1 cellular context compared by ENCODE assay signal in the genomic region with DNA sequence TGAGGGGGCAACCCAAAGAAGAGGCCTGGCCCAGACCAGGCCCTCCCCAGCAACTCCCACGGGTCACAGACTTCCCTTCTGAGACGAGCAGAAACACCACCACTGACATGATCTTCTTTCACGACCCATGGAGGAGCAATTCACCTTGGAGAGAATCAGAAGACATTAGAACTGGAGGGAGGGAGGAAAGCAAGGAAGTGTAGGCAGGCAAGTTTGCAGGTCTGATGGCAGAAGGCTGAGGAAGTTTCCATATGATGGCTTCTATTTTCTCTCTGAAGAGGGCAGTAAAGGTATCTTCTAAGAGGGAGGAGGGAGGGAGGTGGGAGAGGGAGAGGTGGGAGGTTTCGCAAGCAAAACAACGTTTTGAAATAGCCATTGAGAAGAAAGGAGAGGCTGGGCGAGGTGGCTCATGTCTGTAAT.
A peak's percentile ranks its signal among the peaks of the same experiment; 100 is the strongest.
TF ChIP-seq lines count a peak whose summit lies in the region.

No MANE protein-coding gene starts in this region.

TF ChIP-seq in K562, 482 proteins besides CTCF, POLR2A, EP300 and RAD21 (continued from another document and continues in another):
- TF ChIP-seq ZBTB1 (CRISPR knock-in tag; IDR thresholded peaks at IDR 0.05; ENCODE audit: borderline replicate concordance, low read depth) (no peak), ZBTB43 (CRISPR knock-in tag; IDR thresholded peaks at IDR 0.05) (no peak), BCL6 (CRISPR knock-in tag; IDR thresholded peaks at IDR 0.05) (no peak), ARID1B (IDR thresholded peaks at IDR 0.05) (no peak), NCOA4 (IDR thresholded peaks at IDR 0.05; ENCODE audit: partially characterized antibody) (no peak), FOXM1 (IDR thresholded peaks at IDR 0.05; ENCODE audit: low read depth) (peak; percentile 93), FOXM1 (CRISPR knock-in tag; IDR thresholded peaks at IDR 0.05; ENCODE audit: low read depth) (no peak), ZNF140 (CRISPR knock-in tag; IDR thresholded peaks at IDR 0.05) (no peak), MLX (CRISPR knock-in tag; conservative IDR thresholded peaks at IDR 0.05) (no peak), GTF2E2 (tag; IDR thresholded peaks at IDR 0.05) (0 out of 2 replicates have a peak, but pooled peaks have one; percentile 58), SPI1 (IDR thresholded peaks at IDR 0.05; ENCODE audit: borderline replicate concordance, low read depth, low read length) (peak; percentile 62; the same call in 1 of the 2 replicates), ZNF217 (CRISPR knock-in tag; IDR thresholded peaks at IDR 0.05) (no peak), SMARCB1 (IDR thresholded peaks at IDR 0.05; ENCODE audit: insufficient read length, low read depth) (no peak), STAT6 (CRISPR knock-in tag; IDR thresholded peaks at IDR 0.05) (no peak), ZNF561 (CRISPR knock-in tag; conservative IDR thresholded peaks at IDR 0.05) (no peak), CHCHD3 (CRISPR knock-in tag; IDR thresholded peaks at IDR 0.05) (no peak), ATF1 (CRISPR knock-in tag; IDR thresholded peaks at IDR 0.05) (no peak), ATF1 (tag; IDR thresholded peaks at IDR 0.05) (no peak), CTCFL (IDR thresholded peaks at IDR 0.05; ENCODE audit: borderline replicate concordance, insufficient read depth, low read depth, low read length, poor library complexity, severe bottlenecking) (no peak), ZFP30 (CRISPR knock-in tag; IDR thresholded peaks at IDR 0.05; ENCODE audit: borderline replicate concordance) (no peak), HMGXB4 (CRISPR knock-in tag; IDR thresholded peaks at IDR 0.05) (no peak), ZNF644 (tag; IDR thresholded peaks at IDR 0.05; ENCODE audit: low read depth) (no peak), FOXJ2 (tag; IDR thresholded peaks at IDR 0.05) (no peak), ARID3A (IDR thresholded peaks at IDR 0.05; ENCODE audit: borderline replicate concordance, low read depth, low read length) (no peak; the same call in 1 of the 2 replicates), ZSCAN29 (IDR thresholded peaks at IDR 0.05) (no peak), CBX3 (IDR thresholded peaks at IDR 0.05; ENCODE audit: borderline replicate concordance in 1 of 2, low read length in 2 of 2) (peak in 1 of 2 experiments; percentile 20; a peak in 1 of 3 replicates), TRIM24 (IDR thresholded peaks at IDR 0.05) (peak; percentile 58 to 69; a peak in 2 of 4 replicates), ETS2 (tag; IDR thresholded peaks at IDR 0.05; ENCODE audit: borderline replicate concordance, poor library complexity, severe bottlenecking) (no peak), CBFA2T2 (conservative IDR thresholded peaks at IDR 0.05) (no peak), USF1 (CRISPR knock-in tag; IDR thresholded peaks at IDR 0.05) (no peak), HDAC8 (tag; IDR thresholded peaks at IDR 0.05) (no peak), ZNF583 (CRISPR knock-in tag; IDR thresholded peaks at IDR 0.05) (no peak), ZNF717 (CRISPR knock-in tag; IDR thresholded peaks at IDR 0.05) (no peak), SREBF2 (CRISPR knock-in tag; IDR thresholded peaks at IDR 0.05) (no peak), CBX2 (IDR thresholded peaks at IDR 0.05; ENCODE audit: insufficient read depth, low read length, poor library complexity, severe bottlenecking) (no peak)
- TF ChIP-seq, protein P1, sequence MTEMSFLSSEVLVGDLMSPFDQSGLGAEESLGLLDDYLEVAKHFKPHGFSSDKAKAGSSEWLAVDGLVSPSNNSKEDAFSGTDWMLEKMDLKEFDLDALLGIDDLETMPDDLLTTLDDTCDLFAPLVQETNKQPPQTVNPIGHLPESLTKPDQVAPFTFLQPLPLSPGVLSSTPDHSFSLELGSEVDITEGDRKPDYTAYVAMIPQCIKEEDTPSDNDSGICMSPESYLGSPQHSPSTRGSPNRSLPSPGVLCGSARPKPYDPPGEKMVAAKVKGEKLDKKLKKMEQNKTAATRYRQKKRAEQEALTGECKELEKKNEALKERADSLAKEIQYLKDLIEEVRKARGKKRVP (CRISPR knock-in tag; IDR thresholded peaks at IDR 0.05): no peak
- TF ChIP-seq, protein P2, sequence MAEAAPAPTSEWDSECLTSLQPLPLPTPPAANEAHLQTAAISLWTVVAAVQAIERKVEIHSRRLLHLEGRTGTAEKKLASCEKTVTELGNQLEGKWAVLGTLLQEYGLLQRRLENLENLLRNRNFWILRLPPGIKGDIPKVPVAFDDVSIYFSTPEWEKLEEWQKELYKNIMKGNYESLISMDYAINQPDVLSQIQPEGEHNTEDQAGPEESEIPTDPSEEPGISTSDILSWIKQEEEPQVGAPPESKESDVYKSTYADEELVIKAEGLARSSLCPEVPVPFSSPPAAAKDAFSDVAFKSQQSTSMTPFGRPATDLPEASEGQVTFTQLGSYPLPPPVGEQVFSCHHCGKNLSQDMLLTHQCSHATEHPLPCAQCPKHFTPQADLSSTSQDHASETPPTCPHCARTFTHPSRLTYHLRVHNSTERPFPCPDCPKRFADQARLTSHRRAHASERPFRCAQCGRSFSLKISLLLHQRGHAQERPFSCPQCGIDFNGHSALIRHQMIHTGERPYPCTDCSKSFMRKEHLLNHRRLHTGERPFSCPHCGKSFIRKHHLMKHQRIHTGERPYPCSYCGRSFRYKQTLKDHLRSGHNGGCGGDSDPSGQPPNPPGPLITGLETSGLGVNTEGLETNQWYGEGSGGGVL (CRISPR knock-in tag; IDR thresholded peaks at IDR 0.05): no peak
- TF ChIP-seq, protein P3, sequence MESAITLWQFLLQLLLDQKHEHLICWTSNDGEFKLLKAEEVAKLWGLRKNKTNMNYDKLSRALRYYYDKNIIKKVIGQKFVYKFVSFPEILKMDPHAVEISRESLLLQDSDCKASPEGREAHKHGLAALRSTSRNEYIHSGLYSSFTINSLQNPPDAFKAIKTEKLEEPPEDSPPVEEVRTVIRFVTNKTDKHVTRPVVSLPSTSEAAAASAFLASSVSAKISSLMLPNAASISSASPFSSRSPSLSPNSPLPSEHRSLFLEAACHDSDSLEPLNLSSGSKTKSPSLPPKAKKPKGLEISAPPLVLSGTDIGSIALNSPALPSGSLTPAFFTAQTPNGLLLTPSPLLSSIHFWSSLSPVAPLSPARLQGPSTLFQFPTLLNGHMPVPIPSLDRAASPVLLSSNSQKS (CRISPR knock-in tag; IDR thresholded peaks at IDR 0.05): no peak
- TF ChIP-seq, protein P4, sequence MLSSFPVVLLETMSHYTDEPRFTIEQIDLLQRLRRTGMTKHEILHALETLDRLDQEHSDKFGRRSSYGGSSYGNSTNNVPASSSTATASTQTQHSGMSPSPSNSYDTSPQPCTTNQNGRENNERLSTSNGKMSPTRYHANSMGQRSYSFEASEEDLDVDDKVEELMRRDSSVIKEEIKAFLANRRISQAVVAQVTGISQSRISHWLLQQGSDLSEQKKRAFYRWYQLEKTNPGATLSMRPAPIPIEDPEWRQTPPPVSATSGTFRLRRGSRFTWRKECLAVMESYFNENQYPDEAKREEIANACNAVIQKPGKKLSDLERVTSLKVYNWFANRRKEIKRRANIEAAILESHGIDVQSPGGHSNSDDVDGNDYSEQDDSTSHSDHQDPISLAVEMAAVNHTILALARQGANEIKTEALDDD (IDR thresholded peaks at IDR 0.05): no peak
- TF ChIP-seq, protein P5, sequence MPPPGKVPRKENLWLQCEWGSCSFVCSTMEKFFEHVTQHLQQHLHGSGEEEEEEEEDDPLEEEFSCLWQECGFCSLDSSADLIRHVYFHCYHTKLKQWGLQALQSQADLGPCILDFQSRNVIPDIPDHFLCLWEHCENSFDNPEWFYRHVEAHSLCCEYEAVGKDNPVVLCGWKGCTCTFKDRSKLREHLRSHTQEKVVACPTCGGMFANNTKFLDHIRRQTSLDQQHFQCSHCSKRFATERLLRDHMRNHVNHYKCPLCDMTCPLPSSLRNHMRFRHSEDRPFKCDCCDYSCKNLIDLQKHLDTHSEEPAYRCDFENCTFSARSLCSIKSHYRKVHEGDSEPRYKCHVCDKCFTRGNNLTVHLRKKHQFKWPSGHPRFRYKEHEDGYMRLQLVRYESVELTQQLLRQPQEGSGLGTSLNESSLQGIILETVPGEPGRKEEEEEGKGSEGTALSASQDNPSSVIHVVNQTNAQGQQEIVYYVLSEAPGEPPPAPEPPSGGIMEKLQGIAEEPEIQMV (tag; conservative IDR thresholded peaks at IDR 0.05; ENCODE audit: low read depth): no peak
